ENCODE assay signal across 1 cellular context in genomic region chr5:111548992-111549649, GRCh38.
TF ChIP-seq lines count a peak whose summit lies in the region.

No MANE protein-coding gene starts in this region.

TF ChIP-seq in K562, 482 proteins besides CTCF, POLR2A, EP300 and RAD21 (continued from another document):
- no peak for TF ChIP-seq STAT6 (CRISPR knock-in tag; IDR thresholded peaks at IDR 0.05)
- TF ChIP-seq ZNF263 (CRISPR knock-in tag; IDR thresholded peaks at IDR 0.05; ENCODE audit: borderline replicate concordance) = no peak
- no peak for TF ChIP-seq ZNF518B (CRISPR knock-in tag; IDR thresholded peaks at IDR 0.05)
- TF ChIP-seq CEBPB (tag; IDR thresholded peaks at IDR 0.05) = no peak
